In genomic region chr12:49868952-49869815, GRCh38 we compare ENCODE assay signal across 8 cellular contexts.
DNase-seq lines count a peak whose midpoint lies in the region; ATAC-seq, FAIRE-seq and TF ChIP-seq lines count a peak whose summit lies in the region.

No MANE protein-coding gene starts in this region.

- peak; percentile 13 for FAIRE-seq in islet of Langerhans (lab: Jason Lieb, UNC)

- DNase-seq in D341Med (ENCODE audit: low spot score) (peak; percentile 67), NCI-H2029 (lab: John Stamatoyannopoulos, UW) (peak; percentile 94), astrocyte of the hippocampus (ENCODE audit: low read depth, low spot score) (peak; percentile 90), stromal cell of bone marrow (ENCODE audit: low read depth) (peak; percentile 79), GM10266 (ENCODE audit: extremely low spot score) (no peak)
- DNase-seq in effector CD8-positive, alpha-beta T cell (lab: John Stamatoyannopoulos, UW) = no peak

- no peak for ATAC-seq in GM19397 (IDR thresholded peaks at IDR 0.05; ENCODE audit: unreplicated experiment)

- TF ChIP-seq CTCF in GM10266 (IDR thresholded peaks at IDR 0.05; ENCODE audit: control insufficient read depth, insufficient read depth, low read depth, missing control alignments) = no peak

Comparison
In these comparisons a context has a peak if more than half of its experiments do, and no peak if none do; other contexts are left out.
1. DNase-seq: peak in D341Med (single experiment), NCI-H2029 (single experiment), astrocyte of the hippocampus (single experiment) and stromal cell of bone marrow (single experiment); none in effector CD8-positive, alpha-beta T cell (single experiment) and GM10266 (single experiment).